ENCODE assay signal across 8 cellular contexts in genomic region chr20:45229264-45230056, GRCh38. TPM values are rescaled to one million over a fixed set of nuclear protein-coding genes. Genes with fewer than 3 reads are reported as not detected.
A peak's percentile ranks its signal among the peaks of the same experiment; 100 is the strongest.
DNase-seq lines count a peak whose midpoint lies in the region; ATAC-seq, FAIRE-seq and TF ChIP-seq lines count a peak whose summit lies in the region.

No MANE protein-coding gene starts in this region.

- H3K27me3 ChIP-seq in left ventricle myocardium inferior (ENCODE audit: low read depth) (peaks cover 69% of the 10 kb centered on the region), PC-9 (ENCODE audit: insufficient read depth, low read depth) (no peaks in the 10 kb centered on the region), bronchial epithelial cell (ENCODE audit: control insufficient read depth, insufficient read depth, low read length) (peaks cover 5% of the 10 kb centered on the region), spleen (replicated peaks in 1 of 7) (peaks cover 0 to 47% (median 0%) of the 10 kb centered on the region in 7 donors)

- CTCF ChIA-PET in PC-9 (lab: Charles Lee) = interaction anchor here (0.8 to 1.1 kb wide), 6 partner anchors 61 to 320 kb away, joined by 3 to 8 read pairs (median 3); partner anchors contain the start of gene WFDC5

- H3K27ac ChIP-seq in left ventricle myocardium inferior (replicated peaks) (no peak overlapping the region), PC-9 (no peak overlapping the region), spleen (no peak overlapping the region)

- no peak for FAIRE-seq in bronchial epithelial cell (lab: Jason Lieb, UNC)

- ATAC-seq in GM19351 (IDR thresholded peaks at IDR 0.05; ENCODE audit: unreplicated experiment) = no peak
- ATAC-seq in stimulated activated memory B cell treated with anti-CD40 and anti-IgM and Interleukin-4, amounts not matched to agents 10 μg/mL and 1 μg/mL and 100 μg/mL, for 72 hours = no peak

- H3K36me3 Mint-ChIP-seq in stimulated activated memory B cell treated with anti-CD40 and anti-IgM and Interleukin-4, amounts not matched to agents 10 μg/mL and 1 μg/mL and 100 μg/mL, for 72 hours = peaks cover 4% of the 10 kb centered on the region

- H3K4me3 ChIP-seq in left ventricle myocardium inferior = no peak overlapping the region
- H3K4me3 ChIP-seq in PC-9 = peak overlapping the region; percentile 25; the same call in 1 of the 2 replicates
- H3K4me3 ChIP-seq in bronchial epithelial cell (ENCODE audit: low read depth, low read length) = no peak overlapping the region
- H3K4me3 ChIP-seq in spleen = no peak overlapping the region

- intact Hi-C loops in left ventricle myocardium inferior (cut with micrococcal nuclease) = no loop called here
- intact Hi-C loops in cardiac septum (cut with DNase I) = no loop called here
- intact Hi-C loops in PC-9 (cut with micrococcal nuclease; ENCODE audit: unreplicated experiment) = loop anchor here (1.0 to 2.0 kb wide), 3 partner anchors 61 to 218 kb away; no protein-coding TSS in a partner anchor
- intact Hi-C loops in spleen (cut with DNase I; ENCODE audit: low total_unique reads) = no loop called here

- H3K9me3 ChIP-seq in left ventricle myocardium inferior (replicated peaks) (peaks cover 9% of the 10 kb centered on the region), PC-9 (ENCODE audit: insufficient read depth, low read depth) (peaks cover 9% of the 10 kb centered on the region; the same call in 1 of the 2 replicates), spleen (peaks cover 0 to 6% (median 1%) of the 10 kb centered on the region in 8 donors)

- WGBS in spleen, 5 donors = 60 to 72% (median 64%) methylated on average over 11 to 18 of the region's 18 CpGs

- H3K27me3 Mint-ChIP-seq in stimulated activated memory B cell treated with anti-CD40 and anti-IgM and Interleukin-4, amounts not matched to agents 10 μg/mL and 1 μg/mL and 100 μg/mL, for 72 hours = peaks cover 83% of the 10 kb centered on the region

- H3K79me2 ChIP-seq in PC-9 (ENCODE audit: low read depth) = no peaks in the 10 kb centered on the region

- peak overlapping the region; percentile 59 for H3K4me2 ChIP-seq in PC-9

- BruUV-seq in PC-9 (replicated peaks; lab: Mats Ljungman, UMichigan) = no TSS peak

- H3K27ac Mint-ChIP-seq in stimulated activated memory B cell treated with anti-CD40 and anti-IgM and Interleukin-4, amounts not matched to agents 10 μg/mL and 1 μg/mL and 100 μg/mL, for 72 hours = no peak overlapping the region

- no peak for DNase-seq in left ventricle myocardium inferior
- no peak for DNase-seq in cardiac septum (ENCODE audit: low spot score)
- DNase-seq in PC-9 = peak; percentile 66 to 69
- peak; percentile 34 for DNase-seq in bronchial epithelial cell (ENCODE audit: low read depth)
- peak; percentile 84 for DNase-seq in spleen
- no peak for DNase-seq in NCI-H1694 treated with DMSO at 0.1 percent for 48 hours (lab: John Stamatoyannopoulos, UW)

- 0 out of 2 replicates have a peak, but pooled peaks cover 4% of the 10 kb centered on the region for H3F3A ChIP-seq in PC-9 (ENCODE audit: insufficient read depth, low read depth)

- H3K9me2 ChIP-seq in PC-9 (ENCODE audit: insufficient read depth) = no peaks in the 10 kb centered on the region

- H2AFZ ChIP-seq in PC-9 = peak overlapping the region; percentile 72

- TF ChIP-seq CTCF in left ventricle myocardium inferior (IDR thresholded peaks at IDR 0.05; ENCODE audit: borderline replicate concordance) (peak; percentile 28), PC-9 (conservative IDR thresholded peaks at IDR 0.05) (peak; percentile 96), bronchial epithelial cell (IDR thresholded peaks at IDR 0.05; ENCODE audit: insufficient read depth, low read length, severe bottlenecking) (peak; percentile 89), spleen (IDR thresholded peaks at IDR 0.05 in 8 of 11, conservative IDR thresholded peaks at IDR 0.05 in 3 of 11) (peak in 7 of 11 experiments; percentile 16 to 61 (median 45))

- H3K4me1 ChIP-seq in left ventricle myocardium inferior (no peaks in the 10 kb centered on the region), PC-9 (replicated peaks; ENCODE audit: insufficient read depth) (peaks cover 6% of the 10 kb centered on the region), spleen (no peaks in the 10 kb centered on the region)

- TF ChIP-seq POLR2A in spleen (IDR thresholded peaks at IDR 0.05) = no peak

- peaks cover 7% of the 10 kb centered on the region for H3K9me3 Mint-ChIP-seq in stimulated activated memory B cell treated with anti-CD40 and anti-IgM and Interleukin-4, amounts not matched to agents 10 μg/mL and 1 μg/mL and 100 μg/mL, for 72 hours

- POLR2A ChIA-PET in PC-9 (lab: Charles Lee; ENCODE audit: unreplicated experiment) = interaction anchor here (0.7 kb wide), 1 partner anchor 676 kb away, joined by 3 read pairs; no protein-coding TSS in a partner anchor

- H3K4me1 Mint-ChIP-seq in stimulated activated memory B cell treated with anti-CD40 and anti-IgM and Interleukin-4, amounts not matched to agents 10 μg/mL and 1 μg/mL and 100 μg/mL, for 72 hours = peaks cover 8% of the 10 kb centered on the region

- H4K20me1 ChIP-seq in PC-9 (ENCODE audit: insufficient read depth) = no peaks in the 10 kb centered on the region

- H3K4me3 Mint-ChIP-seq in stimulated activated memory B cell treated with anti-CD40 and anti-IgM and Interleukin-4, amounts not matched to agents 10 μg/mL and 1 μg/mL and 100 μg/mL, for 72 hours = no peak overlapping the region

- H3K36me3 ChIP-seq in left ventricle myocardium inferior = no peaks in the 10 kb centered on the region
- H3K36me3 ChIP-seq in PC-9 (ENCODE audit: low read depth) = no peaks in the 10 kb centered on the region
- no peaks in the 10 kb centered on the region for H3K36me3 ChIP-seq in bronchial epithelial cell (ENCODE audit: control insufficient read depth, insufficient read depth, low read length)
- no peaks in the 10 kb centered on the region for H3K36me3 ChIP-seq in spleen

RNA-seq across cellular contexts. Expression of gene SEMG2, which starts 8.3 kb away (rescaled TPM):
- total RNA-seq in left ventricle myocardium inferior (not detected), cardiac septum (not detected), PC-9 (2021) (not detected in 2 replicates), bronchial epithelial cell (not detected in 2 replicates), spleen (not detected)
- not detected for polyA plus RNA-seq in spleen

RNA-seq across cellular contexts. Expression of gene SEMG1, which starts 22.6 kb away (rescaled TPM):
- not detected for total RNA-seq in left ventricle myocardium inferior
- total RNA-seq in cardiac septum = not detected
- total RNA-seq in PC-9 (2021) = not detected in 2 replicates
- not detected in 2 replicates for total RNA-seq in bronchial epithelial cell
- total RNA-seq in spleen = under 1 TPM in 1 of 7 donors, not detected in 6; 0.72 TPM
- not detected for polyA plus RNA-seq in spleen

RNA-seq across cellular contexts. Expression of gene SLPI, which starts 24.9 kb away (rescaled TPM):
- 1.8 TPM for total RNA-seq in left ventricle myocardium inferior
- 1.3 TPM for total RNA-seq in cardiac septum
- 55.1 and 111 TPM in 2 replicates for total RNA-seq in PC-9 (2021)
- 854 and 2,253 TPM in 2 replicates for total RNA-seq in bronchial epithelial cell
- total RNA-seq in spleen = 10 to 100 TPM in 3 of 7 donors, 1 to 10 TPM in 4; 2.9 to 26.9 (median 9.0) TPM
- 10 to 100 TPM in 1 of 3 donors, 1 to 10 TPM in 2; 5.1 to 11.9 (median 8.4) TPM for polyA plus RNA-seq in spleen

RNA-seq across cellular contexts. Expression of gene PI3, which starts 54.8 kb away (rescaled TPM):
- total RNA-seq in left ventricle myocardium inferior = not detected
- total RNA-seq in cardiac septum = 0.62 TPM
- 4.6 and 6.6 TPM in 2 replicates for total RNA-seq in PC-9 (2021)
- total RNA-seq in bronchial epithelial cell = 15.5 and 110 TPM in 2 replicates
- total RNA-seq in spleen = 10 to 100 TPM in 2 of 7 donors, 1 to 10 TPM in 3, not detected in 2; 1.8 to 22.8 (median 3.5) TPM
- 1 to 10 TPM in 2 of 3 donors, not detected in 1; 1.7 TPM for polyA plus RNA-seq in spleen

Comparison
In these comparisons a context has a peak if more than half of its experiments do, and no peak if none do; other contexts are left out.
1. DNase-seq: peak in PC-9 (2 of 2), bronchial epithelial cell (single experiment) and spleen (single experiment); none in left ventricle myocardium inferior (single experiment), cardiac septum (single experiment) and NCI-H1694 treated with DMSO at 0.1 percent for 48 hours (single experiment).
2. CTCF ChIP-seq: peak in every context shown above with its lines; median percentile 96 in PC-9; 89 in bronchial epithelial cell; 45 in spleen; 28 in left ventricle myocardium inferior.